Comparison of ENCODE assay signal across 1 cellular context in the genomic region with DNA sequence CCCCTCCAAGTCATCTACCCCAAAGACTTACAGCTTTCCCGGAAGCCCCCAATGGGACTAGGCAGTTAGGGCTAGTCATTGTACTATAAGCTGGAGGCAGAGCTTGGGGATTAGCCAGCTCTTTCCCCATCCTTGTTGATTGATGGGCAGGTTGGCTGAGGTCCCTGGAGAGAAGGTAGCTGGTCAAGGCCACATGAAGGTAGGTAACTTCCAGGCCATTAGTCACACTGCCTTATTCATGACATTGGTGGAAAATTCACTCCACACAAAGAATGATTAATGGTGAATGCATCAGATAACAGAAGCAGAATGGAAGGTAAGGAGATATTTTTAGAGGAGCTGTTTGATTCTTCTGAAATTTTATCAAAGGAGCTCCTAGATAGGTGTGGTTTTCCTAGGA.
TF ChIP-seq lines count a peak whose summit lies in the region.

No MANE protein-coding gene starts in this region.

TF ChIP-seq in A549, 52 proteins besides CTCF, POLR2A, EP300 and RAD21 (continued from another document):
- TF ChIP-seq, protein P1, sequence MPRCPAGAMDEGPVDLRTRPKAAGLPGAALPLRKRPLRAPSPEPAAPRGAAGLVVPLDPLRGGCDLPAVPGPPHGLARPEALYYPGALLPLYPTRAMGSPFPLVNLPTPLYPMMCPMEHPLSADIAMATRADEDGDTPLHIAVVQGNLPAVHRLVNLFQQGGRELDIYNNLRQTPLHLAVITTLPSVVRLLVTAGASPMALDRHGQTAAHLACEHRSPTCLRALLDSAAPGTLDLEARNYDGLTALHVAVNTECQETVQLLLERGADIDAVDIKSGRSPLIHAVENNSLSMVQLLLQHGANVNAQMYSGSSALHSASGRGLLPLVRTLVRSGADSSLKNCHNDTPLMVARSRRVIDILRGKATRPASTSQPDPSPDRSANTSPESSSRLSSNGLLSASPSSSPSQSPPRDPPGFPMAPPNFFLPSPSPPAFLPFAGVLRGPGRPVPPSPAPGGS (IDR thresholded peaks at IDR 0.05) = no peak
- no peak for TF ChIP-seq RARB (CRISPR knock-in tag; IDR thresholded peaks at IDR 0.05)
- TF ChIP-seq ZC3H11A (IDR thresholded peaks at IDR 0.05) = no peak
- no peak for TF ChIP-seq MYC (IDR thresholded peaks at IDR 0.05; ENCODE audit: borderline replicate concordance, low read length)
- TF ChIP-seq FOSL2 (IDR thresholded peaks at IDR 0.05) = no peak
- TF ChIP-seq FOSL2 (CRISPR knock-in tag; IDR thresholded peaks at IDR 0.05) = no peak
- no peak for TF ChIP-seq CHD4 (IDR thresholded peaks at IDR 0.05; ENCODE audit: borderline replicate concordance)
- no peak for TF ChIP-seq SMC3 (IDR thresholded peaks at IDR 0.05)
- TF ChIP-seq, protein P2, sequence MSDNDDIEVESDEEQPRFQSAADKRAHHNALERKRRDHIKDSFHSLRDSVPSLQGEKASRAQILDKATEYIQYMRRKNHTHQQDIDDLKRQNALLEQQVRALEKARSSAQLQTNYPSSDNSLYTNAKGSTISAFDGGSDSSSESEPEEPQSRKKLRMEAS (IDR thresholded peaks at IDR 0.05) = no peak
- TF ChIP-seq HEYL (CRISPR knock-in tag; IDR thresholded peaks at IDR 0.05) = no peak
- TF ChIP-seq SREBF2 (IDR thresholded peaks at IDR 0.05) = no peak
- TF ChIP-seq ZNF302 (CRISPR knock-in tag; IDR thresholded peaks at IDR 0.05) = no peak
